9 cellular contexts compared by ENCODE assay signal in the genomic region with DNA sequence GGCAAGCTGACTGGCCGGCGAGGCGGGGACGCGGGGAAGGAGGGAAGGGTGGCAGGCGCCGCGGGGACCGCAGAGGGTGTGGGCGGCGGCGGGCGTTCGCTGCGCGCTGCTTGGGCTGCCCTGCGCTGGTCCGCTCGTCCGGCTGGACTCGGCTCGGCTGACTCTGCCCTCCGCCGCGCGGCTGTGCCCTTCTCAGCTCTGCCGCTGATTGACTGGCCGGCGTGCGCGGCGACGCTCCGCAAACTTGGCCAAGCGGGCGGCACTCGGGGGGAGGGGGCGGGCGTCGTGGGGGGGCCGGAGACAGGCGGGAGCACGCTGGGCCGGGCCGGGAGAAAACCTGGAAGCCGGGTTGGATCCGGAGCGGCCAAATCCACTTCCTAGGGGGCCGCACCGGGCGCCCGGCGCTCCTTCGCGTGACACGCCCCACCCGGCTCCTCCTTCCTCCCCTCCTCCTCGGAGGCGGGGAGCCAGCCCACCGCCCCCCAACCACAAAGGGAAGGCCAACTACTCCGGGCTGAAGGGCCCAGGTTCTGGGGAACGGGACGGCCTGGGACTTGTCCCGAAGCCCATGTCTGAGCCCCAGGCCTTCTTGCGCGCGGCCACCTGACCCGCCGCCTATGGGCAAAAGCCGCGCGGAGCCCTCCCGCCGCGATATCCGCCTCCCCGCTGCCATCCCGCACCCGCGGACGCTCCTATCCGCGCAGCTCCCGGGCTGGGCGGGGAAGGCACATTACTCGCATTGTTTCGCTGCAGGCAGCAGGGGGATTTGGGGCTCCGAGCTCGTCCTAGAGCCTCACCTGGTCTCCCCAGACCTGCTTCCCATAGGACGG. TPM values are rescaled to one million over a fixed set of nuclear protein-coding genes. Genes with fewer than 3 reads are reported as not detected.
A peak's percentile ranks its signal among the peaks of the same experiment; 100 is the strongest.
DNase-seq lines count a peak whose midpoint lies in the region; ATAC-seq, FAIRE-seq and TF ChIP-seq lines count a peak whose summit lies in the region.
"Had no signal": no experiment of that assay in that cellular context is flagged by ENCODE, and none has a peak within 500 bp of the region (broad histone marks: within the 10 kb centered on the region; RNA-seq: fewer than 3 reads in every experiment).

Gene GPC4, minus strand, starts transcription at position 214 of the 830 bp plus-strand sequence. CDS start 524 bp downstream, outside the sequence.

- CTCF ChIA-PET in A549 (lab: Yijun Ruan, JAX), result no interaction called here

- no peak for TF ChIP-seq RAD21 in A549 (conservative IDR thresholded peaks at IDR 0.05 in 1 of 2, IDR thresholded peaks at IDR 0.05 in 1 of 2)

- no peak for TF ChIP-seq POLR2A in A549 (IDR thresholded peaks at IDR 0.05; ENCODE audit: low read length)

- 0% methylated on average over 5 of the region's 90 CpGs for WGBS in A549 (ENCODE audit: missing lambda C conversion rate)
- WGBS in esophagus, 2 donors, result 2 to 24% methylated on average over 29 to 87 of the region's 90 CpGs

- FAIRE-seq in A549 (lab: Jason Lieb, UNC), result no peak
- FAIRE-seq: islet of Langerhans had no signal

- in situ Hi-C loops in GM13976 (cut with MboI; ENCODE audit: low sequenced_read_pairs, unreplicated experiment), result no loop called here

- ATAC-seq in A549, result peak; percentile 72 to 92
- ATAC-seq in GM21367 (IDR thresholded peaks at IDR 0.05; ENCODE audit: unreplicated experiment), result no peak
- no peak for ATAC-seq in GM21529 (IDR thresholded peaks at IDR 0.05; ENCODE audit: unreplicated experiment)

- DNase-seq in A549 (ENCODE audit: low read depth in 1 of 2, low spot score in 1 of 2) (peak; percentile 8 to 15), GM13976 (ENCODE audit: low spot score) (peak; percentile 15), myocyte (ENCODE audit: low read depth) (peak; percentile 51), EL (no peak)

- POLR2A ChIA-PET in A549 (lab: Yijun Ruan, JAX), result no interaction called here

- TF ChIP-seq CTCF in A549 (IDR thresholded peaks at IDR 0.05), result no peak
- TF ChIP-seq CTCF in GM13976 (IDR thresholded peaks at IDR 0.05; ENCODE audit: borderline replicate concordance, control extremely low read depth, extremely low read depth, insufficient read depth, missing control alignments), result no peak

- H3K4me2 ChIP-seq in A549, result peak within 1 kb of the TSS; percentile 89

- no peak for TF ChIP-seq EP300 in A549 (IDR thresholded peaks at IDR 0.05)

- H3K36me3 ChIP-seq in esophagus (ENCODE audit: control insufficient read depth in 2 of 2, insufficient read depth in 2 of 2, low read length in 1 of 2), result no peaks in the 10 kb centered on the region

- no peak within 1 kb of the TSS for H3K27ac ChIP-seq in A549
- peak within 1 kb of the TSS; percentile 41 to 54 for H3K27ac ChIP-seq in esophagus (ENCODE audit: low read depth in 2 of 2, low read length in 1 of 2)

- peak within 1 kb of the TSS; percentile 41 for H3K4me3 ChIP-seq in A549
- H3K4me3 ChIP-seq in esophagus (ENCODE audit: low read depth in 1 of 2, low read length in 2 of 2), result peak within 1 kb of the TSS; percentile 39 to 65

- H3K4me1 ChIP-seq in A549 (peaks cover 8% of the 10 kb centered on the region; the same call in 2 of the 3 replicates), esophagus (ENCODE audit: control insufficient read depth in 2 of 2, insufficient read depth in 2 of 2, low read length in 1 of 2) (no peaks in the 10 kb centered on the region)

- H3K9me3 ChIP-seq in A549 (no peaks in the 10 kb centered on the region), esophagus (ENCODE audit: control insufficient read depth in 2 of 2, insufficient read depth in 1 of 2, low read depth in 1 of 2, low read length in 1 of 2) (no peaks in the 10 kb centered on the region)

- no peaks in the 10 kb centered on the region for H3K27me3 ChIP-seq in esophagus (ENCODE audit: control insufficient read depth in 1 of 2, insufficient read depth in 2 of 2, low read length in 2 of 2)

TF ChIP-seq in A549, 52 proteins besides CTCF, POLR2A, EP300 and RAD21:
- no peak for TF ChIP-seq ZSCAN20 (CRISPR knock-in tag; IDR thresholded peaks at IDR 0.05)
TF ChIP-seq in A549: peak in this region for 0.

TF ChIP-seq in PFSK-1, 5 proteins besides CTCF, POLR2A, EP300 and RAD21:
- TF ChIP-seq POLR2AphosphoS5 (IDR thresholded peaks at IDR 0.05; ENCODE audit: low read depth, low read length) (peak; percentile 72), FOXP2 (optimal IDR thresholded peaks at IDR 0.05; ENCODE audit: borderline replicate concordance, extremely low read depth, extremely low read length, insufficient read depth) (peak; percentile 60), TAF1 (IDR thresholded peaks at IDR 0.05; ENCODE audit: borderline replicate concordance, insufficient read depth, low read length) (no peak), SIN3A (IDR thresholded peaks at IDR 0.05; ENCODE audit: borderline replicate concordance, insufficient read depth, low read length) (no peak)
- TF ChIP-seq, protein P1, sequence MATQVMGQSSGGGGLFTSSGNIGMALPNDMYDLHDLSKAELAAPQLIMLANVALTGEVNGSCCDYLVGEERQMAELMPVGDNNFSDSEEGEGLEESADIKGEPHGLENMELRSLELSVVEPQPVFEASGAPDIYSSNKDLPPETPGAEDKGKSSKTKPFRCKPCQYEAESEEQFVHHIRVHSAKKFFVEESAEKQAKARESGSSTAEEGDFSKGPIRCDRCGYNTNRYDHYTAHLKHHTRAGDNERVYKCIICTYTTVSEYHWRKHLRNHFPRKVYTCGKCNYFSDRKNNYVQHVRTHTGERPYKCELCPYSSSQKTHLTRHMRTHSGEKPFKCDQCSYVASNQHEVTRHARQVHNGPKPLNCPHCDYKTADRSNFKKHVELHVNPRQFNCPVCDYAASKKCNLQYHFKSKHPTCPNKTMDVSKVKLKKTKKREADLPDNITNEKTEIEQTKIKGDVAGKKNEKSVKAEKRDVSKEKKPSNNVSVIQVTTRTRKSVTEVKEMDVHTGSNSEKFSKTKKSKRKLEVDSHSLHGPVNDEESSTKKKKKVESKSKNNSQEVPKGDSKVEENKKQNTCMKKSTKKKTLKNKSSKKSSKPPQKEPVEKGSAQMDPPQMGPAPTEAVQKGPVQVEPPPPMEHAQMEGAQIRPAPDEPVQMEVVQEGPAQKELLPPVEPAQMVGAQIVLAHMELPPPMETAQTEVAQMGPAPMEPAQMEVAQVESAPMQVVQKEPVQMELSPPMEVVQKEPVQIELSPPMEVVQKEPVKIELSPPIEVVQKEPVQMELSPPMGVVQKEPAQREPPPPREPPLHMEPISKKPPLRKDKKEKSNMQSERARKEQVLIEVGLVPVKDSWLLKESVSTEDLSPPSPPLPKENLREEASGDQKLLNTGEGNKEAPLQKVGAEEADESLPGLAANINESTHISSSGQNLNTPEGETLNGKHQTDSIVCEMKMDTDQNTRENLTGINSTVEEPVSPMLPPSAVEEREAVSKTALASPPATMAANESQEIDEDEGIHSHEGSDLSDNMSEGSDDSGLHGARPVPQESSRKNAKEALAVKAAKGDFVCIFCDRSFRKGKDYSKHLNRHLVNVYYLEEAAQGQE (IDR thresholded peaks at IDR 0.05; ENCODE audit: insufficient read depth in 1 of 2, low read depth in 2 of 2, low read length in 2 of 2), result no peak

RNA-seq across cellular contexts. Expression of gene GPC4, which starts in this region (rescaled TPM):
- 0.03 TPM in 1 of 2 replicates, not detected in the other for polyA plus RNA-seq in A549 (2011; rRNA removed)
- 0.01 TPM in 1 of 2 replicates, not detected in the other for polyA plus RNA-seq in A549 (2012; cell fraction: cytosol; rRNA removed)
- 0.01 TPM in 1 of 2 replicates, not detected in the other for polyA plus RNA-seq in A549 (2012; cell fraction: nucleus; rRNA removed)
- 0.01 TPM in 1 of 3 replicates, not detected in the others for polyA plus RNA-seq in A549 (2017; fragmentation: RNase III; extraction: RNeasy Plus Mini Kit Qiagen cat#74134 plus additional on column Dnase treatment)
- not detected in 2 replicates for polyA minus RNA-seq in A549 (2011; rRNA and poly(A)+ RNA removed)
- polyA plus RNA-seq in PFSK-1 (2012; ENCODE audit: insufficient read length, low read depth), result 75.8 TPM
- polyA plus RNA-seq in esophagus, result 1 to 10 TPM; 1.6 to 4.0 TPM
- 0.99 and 1.2 TPM in 2 replicates for total RNA-seq in myocyte
- 8.1 TPM for polyA plus RNA-seq in myocyte (2012)

Comparison
In these comparisons a context has a peak if more than half of its experiments do, and no peak if none do; other contexts are left out.
1. Peak in DNase-seq, ATAC-seq, H3K4me3 ChIP-seq and H3K4me2 ChIP-seq in A549; RNA of the gene not detected or under 1 TPM.
2. H3K27ac ChIP-seq: peak in esophagus (2 of 2); none in A549 (0 of 2).